10 cellular contexts compared by ENCODE assay signal in genomic region chr21:17793271-17793670, GRCh38. TPM values are rescaled to one million over a fixed set of nuclear protein-coding genes. Genes with fewer than 3 reads are reported as not detected.
A peak's percentile ranks its signal among the peaks of the same experiment; 100 is the strongest.
DNase-seq lines count a peak whose midpoint lies in the region; ATAC-seq and FAIRE-seq lines count a peak whose summit lies in the region.
"Had no signal": no experiment of that assay in that cellular context is flagged by ENCODE, and none has a peak within 500 bp of the region (broad histone marks: within the 10 kb centered on the region; RNA-seq: fewer than 3 reads in every experiment).

No MANE protein-coding gene starts in this region.

- H3K27ac ChIP-seq in rectal smooth muscle tissue (ENCODE audit: low read depth, low read length): peak overlapping the region; percentile 48

- H3K4me3 Mint-ChIP-seq in activated T-helper 2 cell treated with anti-CD3 and anti-CD28 coated beads, Interferon-gamma antibody, Interleukin-2, Interleukin-4, amounts not matched to agents 10 μg/mL and 5 μg/mL and 100 μg/mL, durations not matched to agents 14 hours and 24 hours and 36 hours (ENCODE audit: low read depth): peak overlapping the region; percentile 52

- no peak for FAIRE-seq in urothelium cell line (lab: Jason Lieb, UNC)

- peaks cover 61% of the 10 kb centered on the region for H3K4me1 Mint-ChIP-seq in activated T-helper 2 cell treated with anti-CD3 and anti-CD28 coated beads, Interferon-gamma antibody, Interleukin-2, Interleukin-4, amounts not matched to agents 10 μg/mL and 5 μg/mL and 100 μg/mL, durations not matched to agents 14 hours and 24 hours and 36 hours (ENCODE audit: low read depth)

- H3K27me3 ChIP-seq in rectal smooth muscle tissue (ENCODE audit: control insufficient read depth, insufficient read depth, low read length): no peaks in the 10 kb centered on the region

- no peak overlapping the region for H3K9ac ChIP-seq in rectal smooth muscle tissue (ENCODE audit: low read length)

- DNase-seq in activated T-helper 2 cell treated with anti-CD3 and anti-CD28 coated beads, Interferon-gamma antibody, Interleukin-2, Interleukin-4, amounts not matched to agents 10 μg/mL and 5 μg/mL and 100 μg/mL, durations not matched to agents 14 hours and 24 hours and 36 hours (ENCODE audit: low spot score): no peak
- no peak for DNase-seq in activated gamma-delta T cell (lab: John Stamatoyannopoulos, UW)
- no peak for DNase-seq in HCEC 1CT
- no peak for DNase-seq in urothelium cell line (ENCODE audit: low spot score)
- DNase-seq in activated CD4-positive, CD25-positive, alpha-beta regulatory T cell treated with anti-CD3 and anti-CD28 coated beads, Interleukin-2, amount 50 U/mL, for 72 hours: no peak
- DNase-seq: activated CD4-positive, alpha-beta T cell treated with anti-CD3 and anti-CD28 coated beads for 1 hour had no signal

- peak overlapping the region; percentile 76 for H3K27ac Mint-ChIP-seq in activated T-helper 2 cell treated with anti-CD3 and anti-CD28 coated beads, Interferon-gamma antibody, Interleukin-2, Interleukin-4, amounts not matched to agents 10 μg/mL and 5 μg/mL and 100 μg/mL, durations not matched to agents 14 hours and 24 hours and 36 hours

- no peak overlapping the region for H3K4me3 ChIP-seq in rectal smooth muscle tissue (ENCODE audit: low read length)

- ATAC-seq in GM18520 (IDR thresholded peaks at IDR 0.05; ENCODE audit: unreplicated experiment) (peak; percentile 7), HG02610 (IDR thresholded peaks at IDR 0.05; ENCODE audit: unreplicated experiment) (peak; percentile 2)

- no peaks in the 10 kb centered on the region for H3K27me3 Mint-ChIP-seq in activated T-helper 2 cell treated with anti-CD3 and anti-CD28 coated beads, Interferon-gamma antibody, Interleukin-2, Interleukin-4, amounts not matched to agents 10 μg/mL and 5 μg/mL and 100 μg/mL, durations not matched to agents 14 hours and 24 hours and 36 hours (ENCODE audit: low read depth)

- peaks cover 9% of the 10 kb centered on the region for H3K4me1 ChIP-seq in rectal smooth muscle tissue (ENCODE audit: control insufficient read depth, insufficient read depth, low read length)

- H3K9me3 Mint-ChIP-seq in activated T-helper 2 cell treated with anti-CD3 and anti-CD28 coated beads, Interferon-gamma antibody, Interleukin-2, Interleukin-4, amounts not matched to agents 10 μg/mL and 5 μg/mL and 100 μg/mL, durations not matched to agents 14 hours and 24 hours and 36 hours: no peaks in the 10 kb centered on the region
- H3K9me3 Mint-ChIP-seq: HFFc6 had no signal

- H3K36me3 ChIP-seq in rectal smooth muscle tissue (ENCODE audit: control insufficient read depth, insufficient read depth, low read length): no peaks in the 10 kb centered on the region

- intact Hi-C loops in activated T-helper 2 cell treated with anti-CD3 and anti-CD28 coated beads, Interferon-gamma antibody, Interleukin-2, Interleukin-4, amounts not matched to agents 10 μg/mL and 5 μg/mL and 100 μg/mL, durations not matched to agents 14 hours and 24 hours and 36 hours (cut with micrococcal nuclease): loop anchor here (1.0 kb wide), 2 partner anchors 8 to 26 kb away; partner anchors contain the start of gene C21orf91

- peaks cover 55% of the 10 kb centered on the region for H3K36me3 Mint-ChIP-seq in activated T-helper 2 cell treated with anti-CD3 and anti-CD28 coated beads, Interferon-gamma antibody, Interleukin-2, Interleukin-4, amounts not matched to agents 10 μg/mL and 5 μg/mL and 100 μg/mL, durations not matched to agents 14 hours and 24 hours and 36 hours (ENCODE audit: low read depth)

RNA-seq across cellular contexts. Expression of gene C21orf91, which starts 25.9 kb away (rescaled TPM):
- total RNA-seq in activated T-helper 2 cell treated with anti-CD3 and anti-CD28 coated beads, Interferon-gamma antibody, Interleukin-2, Interleukin-4, amounts not matched to agents 10 μg/mL and 5 μg/mL and 100 μg/mL, durations not matched to agents 14 hours and 24 hours and 36 hours: 22.5 and 27.0 TPM in 2 replicates
